1 cellular context compared by ENCODE assay signal in the genomic region with DNA sequence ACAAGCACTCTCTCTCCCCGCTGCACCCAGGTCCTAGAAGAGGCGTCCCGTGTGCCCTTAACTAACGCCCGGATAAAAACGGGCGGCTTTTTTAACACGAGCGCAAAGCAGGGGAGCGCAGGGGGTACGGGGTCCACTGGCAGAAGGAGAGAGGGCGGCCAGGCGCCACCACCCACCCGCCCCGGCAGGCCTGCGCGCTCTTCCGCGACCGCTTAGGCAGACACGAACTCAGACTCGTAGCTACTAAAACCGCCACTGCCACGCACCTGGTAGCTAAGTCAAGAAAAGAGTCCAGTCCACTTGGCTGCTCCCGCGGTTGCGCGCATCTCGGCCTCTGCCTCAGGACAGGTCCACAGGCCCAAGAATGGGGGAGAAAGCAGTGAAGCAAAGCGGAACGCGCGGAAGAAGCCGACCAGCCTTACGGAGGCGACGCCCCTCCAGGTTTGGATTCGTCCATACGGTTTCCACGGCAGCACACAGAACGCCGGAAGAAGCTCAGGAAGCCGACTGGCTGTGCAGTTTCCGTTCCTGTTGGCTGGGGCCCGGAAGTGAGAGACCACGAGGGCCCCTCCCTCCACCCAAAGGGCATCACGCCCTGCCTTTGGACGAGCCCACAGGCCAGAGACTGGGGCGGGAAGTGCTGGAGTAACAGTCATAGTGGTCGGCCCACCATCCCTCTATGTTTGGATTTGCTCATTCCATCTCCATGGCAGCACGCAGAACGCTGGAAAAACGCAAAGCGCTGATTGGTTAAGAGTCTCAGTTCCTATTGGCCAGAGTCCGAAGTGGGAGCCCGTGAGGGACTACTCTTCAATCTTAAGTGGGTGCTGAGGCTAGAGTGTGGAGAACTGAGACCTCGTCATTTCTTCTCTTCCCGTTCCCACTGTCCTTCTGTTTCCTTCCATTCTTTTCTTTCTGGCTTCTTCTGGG.
A peak's percentile ranks its signal among the peaks of the same experiment; 100 is the strongest.
TF ChIP-seq lines count a peak whose summit lies in the region.

A gene (minus strand): TSS at position 354 of the 930 bp plus-strand sequence. CDS start 7,344 bp downstream, outside the sequence.

TF ChIP-seq in HepG2, 621 proteins besides CTCF, POLR2A, EP300 and RAD21 (continued from another document and continues in another):
- TF ChIP-seq, protein P1, sequence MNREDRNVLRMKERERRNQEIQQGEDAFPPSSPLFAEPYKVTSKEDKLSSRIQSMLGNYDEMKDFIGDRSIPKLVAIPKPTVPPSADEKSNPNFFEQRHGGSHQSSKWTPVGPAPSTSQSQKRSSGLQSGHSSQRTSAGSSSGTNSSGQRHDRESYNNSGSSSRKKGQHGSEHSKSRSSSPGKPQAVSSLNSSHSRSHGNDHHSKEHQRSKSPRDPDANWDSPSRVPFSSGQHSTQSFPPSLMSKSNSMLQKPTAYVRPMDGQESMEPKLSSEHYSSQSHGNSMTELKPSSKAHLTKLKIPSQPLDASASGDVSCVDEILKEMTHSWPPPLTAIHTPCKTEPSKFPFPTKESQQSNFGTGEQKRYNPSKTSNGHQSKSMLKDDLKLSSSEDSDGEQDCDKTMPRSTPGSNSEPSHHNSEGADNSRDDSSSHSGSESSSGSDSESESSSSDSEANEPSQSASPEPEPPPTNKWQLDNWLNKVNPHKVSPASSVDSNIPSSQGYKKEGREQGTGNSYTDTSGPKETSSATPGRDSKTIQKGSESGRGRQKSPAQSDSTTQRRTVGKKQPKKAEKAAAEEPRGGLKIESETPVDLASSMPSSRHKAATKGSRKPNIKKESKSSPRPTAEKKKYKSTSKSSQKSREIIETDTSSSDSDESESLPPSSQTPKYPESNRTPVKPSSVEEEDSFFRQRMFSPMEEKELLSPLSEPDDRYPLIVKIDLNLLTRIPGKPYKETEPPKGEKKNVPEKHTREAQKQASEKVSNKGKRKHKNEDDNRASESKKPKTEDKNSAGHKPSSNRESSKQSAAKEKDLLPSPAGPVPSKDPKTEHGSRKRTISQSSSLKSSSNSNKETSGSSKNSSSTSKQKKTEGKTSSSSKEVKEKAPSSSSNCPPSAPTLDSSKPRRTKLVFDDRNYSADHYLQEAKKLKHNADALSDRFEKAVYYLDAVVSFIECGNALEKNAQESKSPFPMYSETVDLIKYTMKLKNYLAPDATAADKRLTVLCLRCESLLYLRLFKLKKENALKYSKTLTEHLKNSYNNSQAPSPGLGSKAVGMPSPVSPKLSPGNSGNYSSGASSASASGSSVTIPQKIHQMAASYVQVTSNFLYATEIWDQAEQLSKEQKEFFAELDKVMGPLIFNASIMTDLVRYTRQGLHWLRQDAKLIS (CRISPR knock-in tag; IDR thresholded peaks at IDR 0.05), result no peak
- TF ChIP-seq ZNF24 (IDR thresholded peaks at IDR 0.05) (no peak), FOXO1 (CRISPR knock-in tag; IDR thresholded peaks at IDR 0.05) (no peak), ZBTB42 (CRISPR knock-in tag; IDR thresholded peaks at IDR 0.05) (no peak), MIXL1 (CRISPR knock-in tag; IDR thresholded peaks at IDR 0.05) (no peak; the same call in 1 of the 2 replicates), SUZ12 (IDR thresholded peaks at IDR 0.05; ENCODE audit: low read depth, low read length) (no peak), EEA1 (CRISPR knock-in tag; IDR thresholded peaks at IDR 0.05; ENCODE audit: borderline replicate concordance) (peak; percentile 19; the same call in 1 of the 2 replicates), HMG20B (CRISPR knock-in tag; conservative IDR thresholded peaks at IDR 0.05) (0 out of 2 replicates have a peak, but pooled peaks have one; percentile 13), ZBTB7A (CRISPR knock-in tag; IDR thresholded peaks at IDR 0.05) (no peak), MED8 (CRISPR knock-in tag; IDR thresholded peaks at IDR 0.05; ENCODE audit: insufficient replicate concordance) (no peak), EED (CRISPR knock-in tag; IDR thresholded peaks at IDR 0.05) (no peak), MLLT10 (CRISPR knock-in tag; IDR thresholded peaks at IDR 0.05) (no peak), PHF21A (CRISPR knock-in tag; IDR thresholded peaks at IDR 0.05) (peak; percentile 78; the same call in 1 of the 2 replicates), ZNF569 (CRISPR knock-in tag; IDR thresholded peaks at IDR 0.05; ENCODE audit: borderline replicate concordance) (no peak), ZC3H13 (CRISPR knock-in tag; IDR thresholded peaks at IDR 0.05) (no peak), ZZZ3 (CRISPR knock-in tag; IDR thresholded peaks at IDR 0.05; ENCODE audit: borderline replicate concordance) (no peak; the same call in 1 of the 2 replicates), ZNF530 (CRISPR knock-in tag; IDR thresholded peaks at IDR 0.05; ENCODE audit: low read depth) (no peak), ZNF383 (CRISPR knock-in tag; IDR thresholded peaks at IDR 0.05; ENCODE audit: borderline replicate concordance) (no peak), ZNF292 (CRISPR knock-in tag; IDR thresholded peaks at IDR 0.05; ENCODE audit: borderline replicate concordance, low read depth) (no peak; the same call in 1 of the 2 replicates), ZNF652 (CRISPR knock-in tag; IDR thresholded peaks at IDR 0.05; ENCODE audit: borderline replicate concordance, low read depth) (no peak), CENPX (CRISPR knock-in tag; IDR thresholded peaks at IDR 0.05) (no peak), ZNF850 (CRISPR knock-in tag; conservative IDR thresholded peaks at IDR 0.05) (no peak), ZNF644 (CRISPR knock-in tag; IDR thresholded peaks at IDR 0.05; ENCODE audit: low read depth) (0 out of 2 replicates have a peak, but pooled peaks have one; percentile 12), RBFOX2 (IDR thresholded peaks at IDR 0.05; ENCODE audit: low read depth, low read length) (no peak), HES4 (CRISPR knock-in tag; IDR thresholded peaks at IDR 0.05; ENCODE audit: borderline replicate concordance) (no peak), JUNB (CRISPR knock-in tag; IDR thresholded peaks at IDR 0.05; ENCODE audit: borderline replicate concordance) (no peak), NPAS2 (CRISPR knock-in tag; IDR thresholded peaks at IDR 0.05; ENCODE audit: borderline replicate concordance) (no peak), RXRA (CRISPR knock-in tag; IDR thresholded peaks at IDR 0.05) (no peak), ZFP1 (CRISPR knock-in tag; IDR thresholded peaks at IDR 0.05) (no peak), KLF16 (CRISPR knock-in tag; IDR thresholded peaks at IDR 0.05) (peak in 1 of 2 experiments; percentile 67; a peak in 2 of 4 replicates), ZNF468 (CRISPR knock-in tag; IDR thresholded peaks at IDR 0.05) (no peak)
- TF ChIP-seq, protein P2, sequence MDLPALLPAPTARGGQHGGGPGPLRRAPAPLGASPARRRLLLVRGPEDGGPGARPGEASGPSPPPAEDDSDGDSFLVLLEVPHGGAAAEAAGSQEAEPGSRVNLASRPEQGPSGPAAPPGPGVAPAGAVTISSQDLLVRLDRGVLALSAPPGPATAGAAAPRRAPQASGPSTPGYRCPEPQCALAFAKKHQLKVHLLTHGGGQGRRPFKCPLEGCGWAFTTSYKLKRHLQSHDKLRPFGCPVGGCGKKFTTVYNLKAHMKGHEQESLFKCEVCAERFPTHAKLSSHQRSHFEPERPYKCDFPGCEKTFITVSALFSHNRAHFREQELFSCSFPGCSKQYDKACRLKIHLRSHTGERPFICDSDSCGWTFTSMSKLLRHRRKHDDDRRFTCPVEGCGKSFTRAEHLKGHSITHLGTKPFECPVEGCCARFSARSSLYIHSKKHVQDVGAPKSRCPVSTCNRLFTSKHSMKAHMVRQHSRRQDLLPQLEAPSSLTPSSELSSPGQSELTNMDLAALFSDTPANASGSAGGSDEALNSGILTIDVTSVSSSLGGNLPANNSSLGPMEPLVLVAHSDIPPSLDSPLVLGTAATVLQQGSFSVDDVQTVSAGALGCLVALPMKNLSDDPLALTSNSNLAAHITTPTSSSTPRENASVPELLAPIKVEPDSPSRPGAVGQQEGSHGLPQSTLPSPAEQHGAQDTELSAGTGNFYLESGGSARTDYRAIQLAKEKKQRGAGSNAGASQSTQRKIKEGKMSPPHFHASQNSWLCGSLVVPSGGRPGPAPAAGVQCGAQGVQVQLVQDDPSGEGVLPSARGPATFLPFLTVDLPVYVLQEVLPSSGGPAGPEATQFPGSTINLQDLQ (CRISPR knock-in tag; IDR thresholded peaks at IDR 0.05), result no peak; the same call in 1 of the 2 replicates
- TF ChIP-seq, protein P3, sequence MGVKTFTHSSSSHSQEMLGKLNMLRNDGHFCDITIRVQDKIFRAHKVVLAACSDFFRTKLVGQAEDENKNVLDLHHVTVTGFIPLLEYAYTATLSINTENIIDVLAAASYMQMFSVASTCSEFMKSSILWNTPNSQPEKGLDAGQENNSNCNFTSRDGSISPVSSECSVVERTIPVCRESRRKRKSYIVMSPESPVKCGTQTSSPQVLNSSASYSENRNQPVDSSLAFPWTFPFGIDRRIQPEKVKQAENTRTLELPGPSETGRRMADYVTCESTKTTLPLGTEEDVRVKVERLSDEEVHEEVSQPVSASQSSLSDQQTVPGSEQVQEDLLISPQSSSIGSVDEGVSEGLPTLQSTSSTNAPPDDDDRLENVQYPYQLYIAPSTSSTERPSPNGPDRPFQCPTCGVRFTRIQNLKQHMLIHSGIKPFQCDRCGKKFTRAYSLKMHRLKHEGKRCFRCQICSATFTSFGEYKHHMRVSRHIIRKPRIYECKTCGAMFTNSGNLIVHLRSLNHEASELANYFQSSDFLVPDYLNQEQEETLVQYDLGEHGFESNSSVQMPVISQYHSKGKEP (CRISPR knock-in tag; IDR thresholded peaks at IDR 0.05), result 0 out of 2 replicates have a peak, but pooled peaks have one; percentile 41
- TF ChIP-seq, protein P4, sequence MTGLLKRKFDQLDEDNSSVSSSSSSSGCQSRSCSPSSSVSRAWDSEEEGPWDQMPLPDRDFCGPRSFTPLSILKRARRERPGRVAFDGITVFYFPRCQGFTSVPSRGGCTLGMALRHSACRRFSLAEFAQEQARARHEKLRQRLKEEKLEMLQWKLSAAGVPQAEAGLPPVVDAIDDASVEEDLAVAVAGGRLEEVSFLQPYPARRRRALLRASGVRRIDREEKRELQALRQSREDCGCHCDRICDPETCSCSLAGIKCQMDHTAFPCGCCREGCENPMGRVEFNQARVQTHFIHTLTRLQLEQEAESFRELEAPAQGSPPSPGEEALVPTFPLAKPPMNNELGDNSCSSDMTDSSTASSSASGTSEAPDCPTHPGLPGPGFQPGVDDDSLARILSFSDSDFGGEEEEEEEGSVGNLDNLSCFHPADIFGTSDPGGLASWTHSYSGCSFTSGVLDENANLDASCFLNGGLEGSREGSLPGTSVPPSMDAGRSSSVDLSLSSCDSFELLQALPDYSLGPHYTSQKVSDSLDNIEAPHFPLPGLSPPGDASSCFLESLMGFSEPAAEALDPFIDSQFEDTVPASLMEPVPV (CRISPR knock-in tag; IDR thresholded peaks at IDR 0.05), result no peak
- TF ChIP-seq, protein P5, sequence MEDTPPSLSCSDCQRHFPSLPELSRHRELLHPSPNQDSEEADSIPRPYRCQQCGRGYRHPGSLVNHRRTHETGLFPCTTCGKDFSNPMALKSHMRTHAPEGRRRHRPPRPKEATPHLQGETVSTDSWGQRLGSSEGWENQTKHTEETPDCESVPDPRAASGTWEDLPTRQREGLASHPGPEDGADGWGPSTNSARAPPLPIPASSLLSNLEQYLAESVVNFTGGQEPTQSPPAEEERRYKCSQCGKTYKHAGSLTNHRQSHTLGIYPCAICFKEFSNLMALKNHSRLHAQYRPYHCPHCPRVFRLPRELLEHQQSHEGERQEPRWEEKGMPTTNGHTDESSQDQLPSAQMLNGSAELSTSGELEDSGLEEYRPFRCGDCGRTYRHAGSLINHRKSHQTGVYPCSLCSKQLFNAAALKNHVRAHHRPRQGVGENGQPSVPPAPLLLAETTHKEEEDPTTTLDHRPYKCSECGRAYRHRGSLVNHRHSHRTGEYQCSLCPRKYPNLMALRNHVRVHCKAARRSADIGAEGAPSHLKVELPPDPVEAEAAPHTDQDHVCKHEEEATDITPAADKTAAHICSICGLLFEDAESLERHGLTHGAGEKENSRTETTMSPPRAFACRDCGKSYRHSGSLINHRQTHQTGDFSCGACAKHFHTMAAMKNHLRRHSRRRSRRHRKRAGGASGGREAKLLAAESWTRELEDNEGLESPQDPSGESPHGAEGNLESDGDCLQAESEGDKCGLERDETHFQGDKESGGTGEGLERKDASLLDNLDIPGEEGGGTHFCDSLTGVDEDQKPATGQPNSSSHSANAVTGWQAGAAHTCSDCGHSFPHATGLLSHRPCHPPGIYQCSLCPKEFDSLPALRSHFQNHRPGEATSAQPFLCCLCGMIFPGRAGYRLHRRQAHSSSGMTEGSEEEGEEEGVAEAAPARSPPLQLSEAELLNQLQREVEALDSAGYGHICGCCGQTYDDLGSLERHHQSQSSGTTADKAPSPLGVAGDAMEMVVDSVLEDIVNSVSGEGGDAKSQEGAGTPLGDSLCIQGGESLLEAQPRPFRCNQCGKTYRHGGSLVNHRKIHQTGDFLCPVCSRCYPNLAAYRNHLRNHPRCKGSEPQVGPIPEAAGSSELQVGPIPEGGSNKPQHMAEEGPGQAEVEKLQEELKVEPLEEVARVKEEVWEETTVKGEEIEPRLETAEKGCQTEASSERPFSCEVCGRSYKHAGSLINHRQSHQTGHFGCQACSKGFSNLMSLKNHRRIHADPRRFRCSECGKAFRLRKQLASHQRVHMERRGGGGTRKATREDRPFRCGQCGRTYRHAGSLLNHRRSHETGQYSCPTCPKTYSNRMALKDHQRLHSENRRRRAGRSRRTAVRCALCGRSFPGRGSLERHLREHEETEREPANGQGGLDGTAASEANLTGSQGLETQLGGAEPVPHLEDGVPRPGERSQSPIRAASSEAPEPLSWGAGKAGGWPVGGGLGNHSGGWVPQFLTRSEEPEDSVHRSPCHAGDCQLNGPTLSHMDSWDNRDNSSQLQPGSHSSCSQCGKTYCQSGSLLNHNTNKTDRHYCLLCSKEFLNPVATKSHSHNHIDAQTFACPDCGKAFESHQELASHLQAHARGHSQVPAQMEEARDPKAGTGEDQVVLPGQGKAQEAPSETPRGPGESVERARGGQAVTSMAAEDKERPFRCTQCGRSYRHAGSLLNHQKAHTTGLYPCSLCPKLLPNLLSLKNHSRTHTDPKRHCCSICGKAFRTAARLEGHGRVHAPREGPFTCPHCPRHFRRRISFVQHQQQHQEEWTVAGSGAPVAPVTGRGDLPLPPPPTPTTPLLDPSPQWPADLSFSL (CRISPR knock-in tag; IDR thresholded peaks at IDR 0.05), result no peak
- TF ChIP-seq, protein P6, sequence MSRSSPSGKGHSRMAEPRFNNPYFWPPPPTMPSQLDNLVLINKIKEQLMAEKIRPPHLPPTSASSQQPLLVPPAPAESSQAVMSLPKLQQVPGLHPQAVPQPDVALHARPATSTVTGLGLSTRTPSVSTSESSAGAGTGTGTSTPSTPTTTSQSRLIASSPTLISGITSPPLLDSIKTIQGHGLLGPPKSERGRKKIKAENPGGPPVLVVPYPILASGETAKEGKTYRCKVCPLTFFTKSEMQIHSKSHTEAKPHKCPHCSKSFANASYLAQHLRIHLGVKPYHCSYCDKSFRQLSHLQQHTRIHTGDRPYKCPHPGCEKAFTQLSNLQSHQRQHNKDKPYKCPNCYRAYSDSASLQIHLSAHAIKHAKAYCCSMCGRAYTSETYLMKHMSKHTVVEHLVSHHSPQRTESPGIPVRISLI (CRISPR knock-in tag; IDR thresholded peaks at IDR 0.05; ENCODE audit: borderline replicate concordance), result no peak
- TF ChIP-seq, protein P7, sequence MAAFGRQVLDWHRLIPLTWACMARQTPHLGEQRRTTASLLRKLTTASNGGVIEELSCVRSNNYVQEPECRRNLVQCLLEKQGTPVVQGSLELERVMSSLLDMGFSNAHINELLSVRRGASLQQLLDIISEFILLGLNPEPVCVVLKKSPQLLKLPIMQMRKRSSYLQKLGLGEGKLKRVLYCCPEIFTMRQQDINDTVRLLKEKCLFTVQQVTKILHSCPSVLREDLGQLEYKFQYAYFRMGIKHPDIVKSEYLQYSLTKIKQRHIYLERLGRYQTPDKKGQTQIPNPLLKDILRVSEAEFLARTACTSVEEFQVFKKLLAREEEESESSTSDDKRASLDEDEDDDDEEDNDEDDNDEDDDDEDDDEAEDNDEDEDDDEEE (CRISPR knock-in tag; IDR thresholded peaks at IDR 0.05), result no peak
